In the genomic region with DNA sequence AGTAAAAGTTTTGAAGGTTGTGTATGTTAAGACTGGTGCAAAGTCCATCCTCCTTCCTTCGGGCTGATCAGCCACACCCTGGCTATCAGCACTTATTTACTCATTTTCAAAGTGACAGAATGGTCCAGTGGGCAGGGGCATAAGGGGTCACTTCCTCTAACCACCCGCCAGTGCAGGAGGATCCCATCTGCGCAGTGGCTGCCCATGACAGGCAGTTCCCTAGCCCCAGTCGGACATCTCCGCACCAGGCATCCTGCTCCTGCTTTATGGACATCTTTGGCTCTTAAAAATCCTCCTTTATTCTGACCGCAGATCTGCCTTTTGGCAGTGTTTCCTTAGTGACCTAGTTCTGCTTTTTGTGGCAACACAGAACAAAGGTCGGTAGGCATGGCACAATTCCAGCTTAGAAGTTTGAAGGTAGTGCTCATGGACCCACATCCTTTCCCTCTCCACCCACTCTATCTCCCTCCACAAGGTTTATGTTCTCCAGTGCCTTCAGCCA, we compare ENCODE assay signal across 10 cellular contexts. TPM values are rescaled to one million over a fixed set of nuclear protein-coding genes. Genes with fewer than 3 reads are reported as not detected.
A peak's percentile ranks its signal among the peaks of the same experiment; 100 is the strongest.
DNase-seq lines count a peak whose midpoint lies in the region; ATAC-seq and TF ChIP-seq lines count a peak whose summit lies in the region.
"Had no signal": no experiment of that assay in that cellular context is flagged by ENCODE, and none has a peak within 500 bp of the region (broad histone marks: within the 10 kb centered on the region; RNA-seq: fewer than 3 reads in every experiment).

No MANE protein-coding gene starts in this region.

- peaks cover 78 to 93% of the 10 kb centered on the region in 2 experiments for H3K4me1 ChIP-seq in HCT116 (ENCODE audit: control insufficient read depth in 1 of 2, insufficient read depth in 2 of 2, low read length in 2 of 2)

- RAD21 ChIA-PET in HCT116 (lab: Charles Lee; ENCODE audit: low non-redundant PET in 1 of 2, low total read pairs in 2 of 2, uncharacterized antibody in 2 of 2, unreplicated experiment in 2 of 2) = interaction anchor here (0.7 kb wide), 3 partner anchors 89 to 184 kb away, joined by 3 read pairs; no protein-coding TSS in a partner anchor

- no peaks in the 10 kb centered on the region for H3K36me3 ChIP-seq in HCT116 (ENCODE audit: control insufficient read depth in 1 of 2, insufficient read depth in 2 of 2, low read length in 2 of 2)

- H3K36me3 Mint-ChIP-seq in CD4-positive, alpha-beta T cell (ENCODE audit: low read depth) = peaks cover 14% of the 10 kb centered on the region

- H3K4me3 Mint-ChIP-seq in CD4-positive, alpha-beta T cell = no peak overlapping the region

- no peaks in the 10 kb centered on the region for H4K20me1 ChIP-seq in HCT116 (ENCODE audit: insufficient read depth)

- CTCF ChIA-PET in CD4-positive, alpha-beta T cell (lab: Charles Lee) = interaction anchor here (1.7 to 3.5 kb wide), 3 partner anchors 14 to 59 kb away, joined by 3 to 26 read pairs (median 3); no protein-coding TSS in a partner anchor
- CTCF ChIA-PET in HCT116 (lab: Charles Lee) = interaction anchor here (5.6 kb wide), 1 partner anchor 124 kb away, joined by 70 read pairs; no protein-coding TSS in a partner anchor

- H3K27ac ChIP-seq in CD4-positive, alpha-beta T cell (ENCODE audit: low read depth, low read length) = no peak overlapping the region
- H3K27ac ChIP-seq in HCT116 (ENCODE audit: low read depth, low read length) = peak overlapping the region; percentile 33

- no peaks in the 10 kb centered on the region for H3K79me2 ChIP-seq in HCT116 (ENCODE audit: insufficient read depth, low read length)

- no peak for ATAC-seq in CD4-positive, alpha-beta T cell (ENCODE audit: poor library complexity)
- ATAC-seq in HCT116 = peak; percentile 48
- ATAC-seq in HG03280 (IDR thresholded peaks at IDR 0.05; ENCODE audit: unreplicated experiment) = no peak

- no peaks in the 10 kb centered on the region for H3K9me3 Mint-ChIP-seq in CD4-positive, alpha-beta T cell

- H3K4me2 ChIP-seq in HCT116 (ENCODE audit: low read length) = peak overlapping the region; percentile 79

- peak overlapping the region; percentile 26 for H3K9ac ChIP-seq in HCT116 (ENCODE audit: low read length)

- BruUV-seq in HCT116 (replicated peaks; lab: Mats Ljungman, UMichigan) = no TSS peak

- H3K27me3 Mint-ChIP-seq in CD4-positive, alpha-beta T cell = no peaks in the 10 kb centered on the region

- H3K9me2 ChIP-seq in HCT116 (ENCODE audit: insufficient read depth) = no peaks in the 10 kb centered on the region

- H3K4me1 Mint-ChIP-seq in CD4-positive, alpha-beta T cell (ENCODE audit: low read depth) = peaks cover 85% of the 10 kb centered on the region

- no peak for DNase-seq in CD4-positive, alpha-beta T cell
- DNase-seq in HCT116 (ENCODE audit: low read depth, low spot score) (peak; percentile 77), RPMI8226 (peak; percentile 74), kidney glomerular epithelial cell (lab: John Stamatoyannopoulos, UW) (peak; percentile 52), DMS114 treated with DMSO at 0.1 percent for 48 hours (lab: John Stamatoyannopoulos, UW; ENCODE audit: unreplicated experiment) (no peak), NCI-H510A (lab: John Stamatoyannopoulos, UW) (no peak), NCI-H1417 (lab: John Stamatoyannopoulos, UW) (no peak)
- DNase-seq: activated CD8-positive, alpha-beta memory T cell treated with anti-CD3 and anti-CD28 coated beads for 24 hours; nucleus accumbens had no signal

- TF ChIP-seq CTCF in CD4-positive, alpha-beta T cell (IDR thresholded peaks at IDR 0.05) = no peak
- TF ChIP-seq CTCF in HCT116 (IDR thresholded peaks at IDR 0.05 in 2 of 3, conservative IDR thresholded peaks at IDR 0.05 in 1 of 3; ENCODE audit: borderline replicate concordance in 1 of 3, insufficient read depth in 1 of 3, low read depth in 2 of 3, low read length in 2 of 3) = no peak

- peak overlapping the region; percentile 10 to 49 for H3K4me3 ChIP-seq in HCT116 (replicated peaks in 1 of 2; ENCODE audit: low read depth in 1 of 2, low read length in 2 of 2)

- peak overlapping the region; percentile 35 for H3K27ac Mint-ChIP-seq in CD4-positive, alpha-beta T cell

- TF ChIP-seq RAD21 in HCT116 (IDR thresholded peaks at IDR 0.05; ENCODE audit: low read depth) = no peak

- POLR2A ChIA-PET in CD4-positive, alpha-beta T cell (lab: Charles Lee) = no interaction called here
- POLR2A ChIA-PET in HCT116 (lab: Charles Lee) = no interaction called here

- TF ChIP-seq POLR2A in HCT116 (IDR thresholded peaks at IDR 0.05; ENCODE audit: borderline replicate concordance, extremely low read depth, insufficient read depth, insufficient read length) = no peak

- H3K9me3 ChIP-seq in CD4-positive, alpha-beta T cell (ENCODE audit: control insufficient read depth, low read length) = no peaks in the 10 kb centered on the region
- no peaks in the 10 kb centered on the region for H3K9me3 ChIP-seq in HCT116 (ENCODE audit: control insufficient read depth in 1 of 2, insufficient read depth in 1 of 2, low read depth in 1 of 2, low read length in 2 of 2)

- no peak overlapping the region for H2AFZ ChIP-seq in HCT116 (ENCODE audit: low read depth, low read length, poor library complexity, severe bottlenecking)

- H3K27me3 ChIP-seq in CD4-positive, alpha-beta T cell (ENCODE audit: control insufficient read depth, insufficient read depth, low read length) = no peaks in the 10 kb centered on the region
- H3K27me3 ChIP-seq in HCT116 (ENCODE audit: insufficient read depth, low read length) = no peaks in the 10 kb centered on the region

- intact Hi-C loops in CD4-positive, alpha-beta T cell (cut with DNase I, micrococcal nuclease) = no loop called here
- intact Hi-C loops in HCT116 (cut with micrococcal nuclease) = no loop called here

TF ChIP-seq in HCT116, 20 proteins besides CTCF, POLR2A, EP300 and RAD21:
- 0 out of 2 replicates have a peak, but pooled peaks have one; percentile 5 for TF ChIP-seq FOSL1 (IDR thresholded peaks at IDR 0.05; ENCODE audit: low read depth)
- TF ChIP-seq JUND (IDR thresholded peaks at IDR 0.05) = peak; percentile 35; the same call in 1 of the 2 replicates
- TF ChIP-seq SP1 (IDR thresholded peaks at IDR 0.05; ENCODE audit: low read depth) = peak; percentile 49
- TF ChIP-seq SRF (IDR thresholded peaks at IDR 0.05; ENCODE audit: low read depth) = no peak; the same call in 1 of the 2 replicates
- peak; percentile 31; the same call in 1 of the 2 replicates for TF ChIP-seq POLR2AphosphoS5 (IDR thresholded peaks at IDR 0.05; ENCODE audit: low read depth, low read length)
- peak; percentile 71 for TF ChIP-seq EGR1 (IDR thresholded peaks at IDR 0.05; ENCODE audit: low read depth)

RNA-seq across cellular contexts. Expression of a gene that starts 55.9 kb away (rescaled TPM):
- total RNA-seq in CD4-positive, alpha-beta T cell = 10 to 100 TPM; 71.3 to 73.3 TPM
- 17.6 TPM for total RNA-seq in HCT116 (2021; ENCODE audit: unreplicated experiment)
- polyA plus RNA-seq in HCT116 (2012) = 6.5 and 7.8 TPM in 2 replicates

Comparison
In these comparisons a context has a peak if more than half of its experiments do, and no peak if none do; other contexts are left out.
1. DNase-seq: peak in HCT116 (single experiment), RPMI8226 (single experiment) and kidney glomerular epithelial cell (single experiment); none in CD4-positive, alpha-beta T cell (0 of 10), DMS114 treated with DMSO at 0.1 percent for 48 hours (single experiment), NCI-H510A (single experiment) and NCI-H1417 (0 of 3).